Comparison of ENCODE assay signal across 1 cellular context in the genomic region with DNA sequence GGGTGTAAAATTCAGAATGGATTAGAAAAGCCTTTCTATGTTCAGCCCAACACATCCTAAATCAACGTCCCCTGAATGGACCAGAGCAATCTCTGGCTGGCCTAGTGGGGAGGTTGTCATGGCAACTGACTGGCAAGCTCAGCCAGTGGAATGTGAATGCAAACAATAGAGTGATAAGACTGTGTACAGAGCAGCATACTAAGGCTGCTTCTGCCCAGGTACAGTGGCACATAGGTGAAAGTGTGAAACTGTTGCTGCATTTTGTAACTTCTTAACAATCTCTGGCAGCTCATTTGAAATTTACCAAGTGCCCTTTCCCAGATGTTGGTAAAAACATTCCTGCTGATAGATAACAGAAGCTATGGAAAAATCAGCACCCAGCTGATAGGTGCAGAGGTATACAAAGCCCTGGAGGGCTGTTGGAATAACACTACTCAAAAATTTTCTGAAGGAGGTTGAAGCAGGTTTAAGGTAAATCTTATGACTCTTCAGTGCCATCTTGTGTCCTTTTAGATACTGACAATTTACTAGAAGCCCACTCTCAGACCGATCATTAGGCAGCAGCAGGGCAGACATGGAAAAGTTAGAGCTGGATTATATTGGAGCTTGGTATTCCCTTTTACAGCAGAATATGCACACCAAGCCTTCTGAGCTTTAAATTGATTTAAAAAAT.
A peak's percentile ranks its signal among the peaks of the same experiment; 100 is the strongest.
TF ChIP-seq lines count a peak whose summit lies in the region.

No MANE protein-coding gene starts in this region.

TF ChIP-seq in HepG2, 621 proteins besides CTCF, POLR2A, EP300 and RAD21 (continued from another document and continues in another):
- TF ChIP-seq, protein P1, sequence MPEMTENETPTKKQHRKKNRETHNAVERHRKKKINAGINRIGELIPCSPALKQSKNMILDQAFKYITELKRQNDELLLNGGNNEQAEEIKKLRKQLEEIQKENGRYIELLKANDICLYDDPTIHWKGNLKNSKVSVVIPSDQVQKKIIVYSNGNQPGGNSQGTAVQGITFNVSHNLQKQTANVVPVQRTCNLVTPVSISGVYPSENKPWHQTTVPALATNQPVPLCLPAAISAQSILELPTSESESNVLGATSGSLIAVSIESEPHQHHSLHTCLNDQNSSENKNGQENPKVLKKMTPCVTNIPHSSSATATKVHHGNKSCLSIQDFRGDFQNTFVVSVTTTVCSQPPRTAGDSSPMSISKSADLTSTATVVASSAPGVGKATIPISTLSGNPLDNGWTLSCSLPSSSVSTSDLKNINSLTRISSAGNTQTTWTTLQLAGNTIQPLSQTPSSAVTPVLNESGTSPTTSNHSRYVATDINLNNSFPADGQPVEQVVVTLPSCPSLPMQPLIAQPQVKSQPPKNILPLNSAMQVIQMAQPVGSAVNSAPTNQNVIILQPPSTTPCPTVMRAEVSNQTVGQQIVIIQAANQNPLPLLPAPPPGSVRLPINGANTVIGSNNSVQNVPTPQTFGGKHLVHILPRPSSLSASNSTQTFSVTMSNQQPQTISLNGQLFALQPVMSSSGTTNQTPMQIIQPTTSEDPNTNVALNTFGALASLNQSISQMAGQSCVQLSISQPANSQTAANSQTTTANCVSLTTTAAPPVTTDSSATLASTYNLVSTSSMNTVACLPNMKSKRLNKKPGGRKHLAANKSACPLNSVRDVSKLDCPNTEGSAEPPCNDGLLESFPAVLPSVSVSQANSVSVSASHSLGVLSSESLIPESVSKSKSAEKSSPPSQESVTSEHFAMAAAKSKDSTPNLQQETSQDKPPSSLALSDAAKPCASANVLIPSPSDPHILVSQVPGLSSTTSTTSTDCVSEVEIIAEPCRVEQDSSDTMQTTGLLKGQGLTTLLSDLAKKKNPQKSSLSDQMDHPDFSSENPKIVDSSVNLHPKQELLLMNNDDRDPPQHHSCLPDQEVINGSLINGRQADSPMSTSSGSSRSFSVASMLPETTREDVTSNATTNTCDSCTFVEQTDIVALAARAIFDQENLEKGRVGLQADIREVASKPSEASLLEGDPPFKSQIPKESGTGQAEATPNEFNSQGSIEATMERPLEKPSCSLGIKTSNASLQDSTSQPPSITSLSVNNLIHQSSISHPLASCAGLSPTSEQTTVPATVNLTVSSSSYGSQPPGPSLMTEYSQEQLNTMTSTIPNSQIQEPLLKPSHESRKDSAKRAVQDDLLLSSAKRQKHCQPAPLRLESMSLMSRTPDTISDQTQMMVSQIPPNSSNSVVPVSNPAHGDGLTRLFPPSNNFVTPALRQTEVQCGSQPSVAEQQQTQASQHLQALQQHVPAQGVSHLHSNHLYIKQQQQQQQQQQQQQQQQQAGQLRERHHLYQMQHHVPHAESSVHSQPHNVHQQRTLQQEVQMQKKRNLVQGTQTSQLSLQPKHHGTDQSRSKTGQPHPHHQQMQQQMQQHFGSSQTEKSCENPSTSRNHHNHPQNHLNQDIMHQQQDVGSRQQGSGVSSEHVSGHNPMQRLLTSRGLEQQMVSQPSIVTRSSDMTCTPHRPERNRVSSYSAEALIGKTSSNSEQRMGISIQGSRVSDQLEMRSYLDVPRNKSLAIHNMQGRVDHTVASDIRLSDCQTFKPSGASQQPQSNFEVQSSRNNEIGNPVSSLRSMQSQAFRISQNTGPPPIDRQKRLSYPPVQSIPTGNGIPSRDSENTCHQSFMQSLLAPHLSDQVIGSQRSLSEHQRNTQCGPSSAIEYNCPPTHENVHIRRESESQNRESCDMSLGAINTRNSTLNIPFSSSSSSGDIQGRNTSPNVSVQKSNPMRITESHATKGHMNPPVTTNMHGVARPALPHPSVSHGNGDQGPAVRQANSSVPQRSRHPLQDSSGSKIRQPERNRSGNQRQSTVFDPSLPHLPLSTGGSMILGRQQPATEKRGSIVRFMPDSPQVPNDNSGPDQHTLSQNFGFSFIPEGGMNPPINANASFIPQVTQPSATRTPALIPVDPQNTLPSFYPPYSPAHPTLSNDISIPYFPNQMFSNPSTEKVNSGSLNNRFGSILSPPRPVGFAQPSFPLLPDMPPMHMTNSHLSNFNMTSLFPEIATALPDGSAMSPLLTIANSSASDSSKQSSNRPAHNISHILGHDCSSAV (CRISPR knock-in tag; IDR thresholded peaks at IDR 0.05; ENCODE audit: borderline replicate concordance): no peak
- TF ChIP-seq ZNF34 (CRISPR knock-in tag; IDR thresholded peaks at IDR 0.05; ENCODE audit: borderline replicate concordance) (no peak), ZNF543 (CRISPR knock-in tag; IDR thresholded peaks at IDR 0.05) (no peak), RFX3 (CRISPR knock-in tag; IDR thresholded peaks at IDR 0.05) (peak; percentile 95), ZNF737 (CRISPR knock-in tag; IDR thresholded peaks at IDR 0.05; ENCODE audit: borderline replicate concordance) (no peak), NR2F1 (CRISPR knock-in tag; IDR thresholded peaks at IDR 0.05) (no peak), ZNF232 (CRISPR knock-in tag; IDR thresholded peaks at IDR 0.05; ENCODE audit: borderline replicate concordance) (no peak), HOXA5 (CRISPR knock-in tag; IDR thresholded peaks at IDR 0.05) (no peak), ZNF143 (CRISPR knock-in tag; IDR thresholded peaks at IDR 0.05) (no peak), BCL6 (CRISPR knock-in tag; IDR thresholded peaks at IDR 0.05) (peak; percentile 31; the same call in 1 of the 2 replicates), TBX3 (IDR thresholded peaks at IDR 0.05; ENCODE audit: borderline replicate concordance) (peak; percentile 76; the same call in 1 of the 2 replicates), SP140L (CRISPR knock-in tag; IDR thresholded peaks at IDR 0.05; ENCODE audit: borderline replicate concordance) (no peak), ZNF205 (CRISPR knock-in tag; IDR thresholded peaks at IDR 0.05) (no peak), SALL1 (CRISPR knock-in tag; IDR thresholded peaks at IDR 0.05) (peak; percentile 51), KDM4B (CRISPR knock-in tag; IDR thresholded peaks at IDR 0.05) (no peak), NFATC3 (CRISPR knock-in tag; IDR thresholded peaks at IDR 0.05) (no peak), ZNF383 (CRISPR knock-in tag; IDR thresholded peaks at IDR 0.05; ENCODE audit: borderline replicate concordance) (no peak), JARID2 (CRISPR knock-in tag; IDR thresholded peaks at IDR 0.05; ENCODE audit: insufficient replicate concordance) (no peak), KLF9 (CRISPR knock-in tag; IDR thresholded peaks at IDR 0.05; ENCODE audit: low read depth) (no peak), FOXP1 (IDR thresholded peaks at IDR 0.05) (no peak), FOXP1 (CRISPR knock-in tag; IDR thresholded peaks at IDR 0.05) (peak; percentile 46), TBX2 (CRISPR knock-in tag; IDR thresholded peaks at IDR 0.05; ENCODE audit: borderline replicate concordance) (0 out of 2 replicates have a peak, but pooled peaks have one; percentile 43), MEF2D (CRISPR knock-in tag; IDR thresholded peaks at IDR 0.05) (no peak), ZNF547 (CRISPR knock-in tag; IDR thresholded peaks at IDR 0.05) (no peak), RCOR2 (CRISPR knock-in tag; IDR thresholded peaks at IDR 0.05) (peak; percentile 61; the same call in 1 of the 2 replicates), ZNF556 (CRISPR knock-in tag; IDR thresholded peaks at IDR 0.05; ENCODE audit: borderline replicate concordance) (no peak)
- TF ChIP-seq, protein P2, sequence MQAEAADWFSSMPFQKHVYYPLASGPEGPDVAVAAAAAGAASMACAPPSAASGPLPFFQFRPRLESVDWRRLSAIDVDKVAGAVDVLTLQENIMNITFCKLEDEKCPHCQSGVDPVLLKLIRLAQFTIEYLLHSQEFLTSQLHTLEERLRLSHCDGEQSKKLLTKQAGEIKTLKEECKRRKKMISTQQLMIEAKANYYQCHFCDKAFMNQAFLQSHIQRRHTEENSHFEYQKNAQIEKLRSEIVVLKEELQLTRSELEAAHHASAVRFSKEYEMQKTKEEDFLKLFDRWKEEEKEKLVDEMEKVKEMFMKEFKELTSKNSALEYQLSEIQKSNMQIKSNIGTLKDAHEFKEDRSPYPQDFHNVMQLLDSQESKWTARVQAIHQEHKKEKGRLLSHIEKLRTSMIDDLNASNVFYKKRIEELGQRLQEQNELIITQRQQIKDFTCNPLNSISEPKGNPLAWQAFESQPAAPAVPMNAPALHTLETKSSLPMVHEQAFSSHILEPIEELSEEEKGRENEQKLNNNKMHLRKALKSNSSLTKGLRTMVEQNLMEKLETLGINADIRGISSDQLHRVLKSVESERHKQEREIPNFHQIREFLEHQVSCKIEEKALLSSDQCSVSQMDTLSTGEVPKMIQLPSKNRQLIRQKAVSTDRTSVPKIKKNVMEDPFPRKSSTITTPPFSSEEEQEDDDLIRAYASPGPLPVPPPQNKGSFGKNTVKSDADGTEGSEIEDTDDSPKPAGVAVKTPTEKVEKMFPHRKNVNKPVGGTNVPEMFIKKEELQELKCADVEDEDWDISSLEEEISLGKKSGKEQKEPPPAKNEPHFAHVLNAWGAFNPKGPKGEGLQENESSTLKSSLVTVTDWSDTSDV (CRISPR knock-in tag; IDR thresholded peaks at IDR 0.05): no peak
- TF ChIP-seq, protein P3, sequence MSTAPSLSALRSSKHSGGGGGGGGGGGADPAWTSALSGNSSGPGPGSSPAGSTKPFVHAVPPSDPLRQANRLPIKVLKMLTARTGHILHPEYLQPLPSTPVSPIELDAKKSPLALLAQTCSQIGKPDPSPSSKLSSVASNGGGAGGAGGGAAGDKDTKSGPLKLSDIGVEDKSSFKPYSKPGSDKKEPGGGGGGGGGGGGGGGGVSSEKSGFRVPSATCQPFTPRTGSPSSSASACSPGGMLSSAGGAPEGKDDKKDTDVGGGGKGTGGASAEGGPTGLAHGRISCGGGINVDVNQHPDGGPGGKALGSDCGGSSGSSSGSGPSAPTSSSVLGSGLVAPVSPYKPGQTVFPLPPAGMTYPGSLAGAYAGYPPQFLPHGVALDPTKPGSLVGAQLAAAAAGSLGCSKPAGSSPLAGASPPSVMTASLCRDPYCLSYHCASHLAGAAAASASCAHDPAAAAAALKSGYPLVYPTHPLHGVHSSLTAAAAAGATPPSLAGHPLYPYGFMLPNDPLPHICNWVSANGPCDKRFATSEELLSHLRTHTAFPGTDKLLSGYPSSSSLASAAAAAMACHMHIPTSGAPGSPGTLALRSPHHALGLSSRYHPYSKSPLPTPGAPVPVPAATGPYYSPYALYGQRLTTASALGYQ (CRISPR knock-in tag; IDR thresholded peaks at IDR 0.05): no peak
- TF ChIP-seq, protein P4, sequence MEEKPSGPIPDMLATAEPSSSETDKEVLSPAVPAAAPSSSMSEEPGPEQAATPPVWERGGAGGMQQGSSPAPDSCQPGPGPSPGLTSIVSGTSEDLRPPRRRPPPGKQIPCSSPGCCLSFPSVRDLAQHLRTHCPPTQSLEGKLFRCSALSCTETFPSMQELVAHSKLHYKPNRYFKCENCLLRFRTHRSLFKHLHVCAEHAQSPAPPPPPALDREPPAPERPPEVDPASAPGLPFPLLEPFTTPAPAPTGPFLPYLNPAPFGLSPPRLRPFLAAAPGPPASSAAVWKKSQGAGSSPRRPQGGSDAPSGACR (CRISPR knock-in tag; IDR thresholded peaks at IDR 0.05): no peak
- TF ChIP-seq, protein P5, sequence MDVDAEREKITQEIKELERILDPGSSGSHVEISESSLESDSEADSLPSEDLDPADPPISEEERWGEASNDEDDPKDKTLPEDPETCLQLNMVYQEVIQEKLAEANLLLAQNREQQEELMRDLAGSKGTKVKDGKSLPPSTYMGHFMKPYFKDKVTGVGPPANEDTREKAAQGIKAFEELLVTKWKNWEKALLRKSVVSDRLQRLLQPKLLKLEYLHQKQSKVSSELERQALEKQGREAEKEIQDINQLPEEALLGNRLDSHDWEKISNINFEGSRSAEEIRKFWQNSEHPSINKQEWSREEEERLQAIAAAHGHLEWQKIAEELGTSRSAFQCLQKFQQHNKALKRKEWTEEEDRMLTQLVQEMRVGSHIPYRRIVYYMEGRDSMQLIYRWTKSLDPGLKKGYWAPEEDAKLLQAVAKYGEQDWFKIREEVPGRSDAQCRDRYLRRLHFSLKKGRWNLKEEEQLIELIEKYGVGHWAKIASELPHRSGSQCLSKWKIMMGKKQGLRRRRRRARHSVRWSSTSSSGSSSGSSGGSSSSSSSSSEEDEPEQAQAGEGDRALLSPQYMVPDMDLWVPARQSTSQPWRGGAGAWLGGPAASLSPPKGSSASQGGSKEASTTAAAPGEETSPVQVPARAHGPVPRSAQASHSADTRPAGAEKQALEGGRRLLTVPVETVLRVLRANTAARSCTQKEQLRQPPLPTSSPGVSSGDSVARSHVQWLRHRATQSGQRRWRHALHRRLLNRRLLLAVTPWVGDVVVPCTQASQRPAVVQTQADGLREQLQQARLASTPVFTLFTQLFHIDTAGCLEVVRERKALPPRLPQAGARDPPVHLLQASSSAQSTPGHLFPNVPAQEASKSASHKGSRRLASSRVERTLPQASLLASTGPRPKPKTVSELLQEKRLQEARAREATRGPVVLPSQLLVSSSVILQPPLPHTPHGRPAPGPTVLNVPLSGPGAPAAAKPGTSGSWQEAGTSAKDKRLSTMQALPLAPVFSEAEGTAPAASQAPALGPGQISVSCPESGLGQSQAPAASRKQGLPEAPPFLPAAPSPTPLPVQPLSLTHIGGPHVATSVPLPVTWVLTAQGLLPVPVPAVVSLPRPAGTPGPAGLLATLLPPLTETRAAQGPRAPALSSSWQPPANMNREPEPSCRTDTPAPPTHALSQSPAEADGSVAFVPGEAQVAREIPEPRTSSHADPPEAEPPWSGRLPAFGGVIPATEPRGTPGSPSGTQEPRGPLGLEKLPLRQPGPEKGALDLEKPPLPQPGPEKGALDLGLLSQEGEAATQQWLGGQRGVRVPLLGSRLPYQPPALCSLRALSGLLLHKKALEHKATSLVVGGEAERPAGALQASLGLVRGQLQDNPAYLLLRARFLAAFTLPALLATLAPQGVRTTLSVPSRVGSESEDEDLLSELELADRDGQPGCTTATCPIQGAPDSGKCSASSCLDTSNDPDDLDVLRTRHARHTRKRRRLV (CRISPR knock-in tag; IDR thresholded peaks at IDR 0.05): no peak
- TF ChIP-seq, protein P6, sequence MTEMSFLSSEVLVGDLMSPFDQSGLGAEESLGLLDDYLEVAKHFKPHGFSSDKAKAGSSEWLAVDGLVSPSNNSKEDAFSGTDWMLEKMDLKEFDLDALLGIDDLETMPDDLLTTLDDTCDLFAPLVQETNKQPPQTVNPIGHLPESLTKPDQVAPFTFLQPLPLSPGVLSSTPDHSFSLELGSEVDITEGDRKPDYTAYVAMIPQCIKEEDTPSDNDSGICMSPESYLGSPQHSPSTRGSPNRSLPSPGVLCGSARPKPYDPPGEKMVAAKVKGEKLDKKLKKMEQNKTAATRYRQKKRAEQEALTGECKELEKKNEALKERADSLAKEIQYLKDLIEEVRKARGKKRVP (CRISPR knock-in tag; IDR thresholded peaks at IDR 0.05): no peak
- TF ChIP-seq, protein P7, sequence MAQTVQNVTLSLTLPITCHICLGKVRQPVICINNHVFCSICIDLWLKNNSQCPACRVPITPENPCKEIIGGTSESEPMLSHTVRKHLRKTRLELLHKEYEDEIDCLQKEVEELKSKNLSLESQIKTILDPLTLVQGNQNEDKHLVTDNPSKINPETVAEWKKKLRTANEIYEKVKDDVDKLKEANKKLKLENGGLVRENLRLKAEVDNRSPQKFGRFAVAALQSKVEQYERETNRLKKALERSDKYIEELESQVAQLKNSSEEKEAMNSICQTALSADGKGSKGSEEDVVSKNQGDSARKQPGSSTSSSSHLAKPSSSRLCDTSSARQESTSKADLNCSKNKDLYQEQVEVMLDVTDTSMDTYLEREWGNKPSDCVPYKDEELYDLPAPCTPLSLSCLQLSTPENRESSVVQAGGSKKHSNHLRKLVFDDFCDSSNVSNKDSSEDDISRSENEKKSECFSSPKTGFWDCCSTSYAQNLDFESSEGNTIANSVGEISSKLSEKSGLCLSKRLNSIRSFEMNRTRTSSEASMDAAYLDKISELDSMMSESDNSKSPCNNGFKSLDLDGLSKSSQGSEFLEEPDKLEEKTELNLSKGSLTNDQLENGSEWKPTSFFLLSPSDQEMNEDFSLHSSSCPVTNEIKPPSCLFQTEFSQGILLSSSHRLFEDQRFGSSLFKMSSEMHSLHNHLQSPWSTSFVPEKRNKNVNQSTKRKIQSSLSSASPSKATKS (CRISPR knock-in tag; IDR thresholded peaks at IDR 0.05): no peak
